ENCODE assay signal across 8 cellular contexts in the genomic region with DNA sequence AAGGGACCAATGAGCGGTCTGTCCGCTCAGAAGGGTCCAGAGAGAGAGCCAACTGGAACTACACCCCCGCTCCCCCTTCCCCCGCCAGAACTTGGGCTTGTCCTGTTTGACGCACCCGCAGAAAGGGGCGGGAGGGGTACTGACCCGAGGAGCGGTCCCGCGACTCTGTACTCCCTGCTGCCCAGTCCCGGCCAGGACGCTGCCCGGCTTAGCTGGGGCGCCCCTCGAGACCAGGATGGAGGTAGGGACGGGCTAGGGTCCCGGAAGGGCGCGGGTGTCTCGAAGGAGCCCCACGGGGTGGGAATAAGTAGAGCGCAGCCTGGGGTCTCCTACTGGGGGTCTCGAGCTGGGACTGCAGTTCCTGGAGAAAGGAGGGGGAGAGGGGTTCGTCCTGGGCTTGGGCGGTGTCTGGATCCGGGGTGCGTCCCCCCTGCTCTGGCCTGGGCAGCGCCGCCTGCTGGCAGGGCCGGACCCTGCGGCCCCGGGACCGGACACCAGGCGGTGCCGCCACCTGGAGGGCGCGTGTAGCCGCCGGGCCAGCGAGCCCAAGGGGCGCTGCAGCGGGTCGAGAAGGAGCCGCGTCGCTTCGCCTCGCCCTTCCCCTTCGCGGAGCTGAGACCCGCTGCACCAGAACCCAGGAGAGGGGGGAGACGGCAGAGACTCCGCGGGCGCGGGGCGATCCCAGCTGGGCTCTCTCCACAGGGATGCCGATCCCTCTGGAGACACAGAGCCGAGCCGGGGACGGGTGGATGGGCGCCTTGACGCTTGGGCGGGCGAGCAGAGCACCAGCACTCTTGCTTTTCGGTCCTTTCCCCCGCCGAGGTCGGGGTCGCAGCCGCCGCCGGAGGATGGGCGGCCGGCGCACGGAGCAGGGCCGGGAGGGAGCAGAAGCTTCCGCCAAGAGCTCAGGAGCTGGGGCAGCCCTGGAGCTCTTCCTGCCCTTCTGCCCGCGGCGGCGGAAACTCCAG. TPM values are rescaled to one million over a fixed set of nuclear protein-coding genes. Genes with fewer than 3 reads are reported as not detected.
DNase-seq lines count a peak whose midpoint lies in the region; ATAC-seq and TF ChIP-seq lines count a peak whose summit lies in the region.

No MANE protein-coding gene starts in this region.

- H3K27ac ChIP-seq in BLaER1 = peak overlapping the region; percentile 87

- peak; percentile 57 for TF ChIP-seq POLR2A in GM18951 (IDR thresholded peaks at IDR 0.05; ENCODE audit: extremely low read depth, insufficient read depth, insufficient read length)

- H3K36me3 Mint-ChIP-seq in activated CD8-positive, alpha-beta memory T cell treated with anti-CD3 and anti-CD28 coated beads, Interleukin-2, amount 10 ng/mL, durations not matched to agents 7 days and 5 days = no peaks in the 10 kb centered on the region

- H4K20me1 ChIP-seq in BLaER1 = peaks cover 5% of the 10 kb centered on the region

- H3K9ac ChIP-seq in BLaER1 = peak overlapping the region; percentile 87

- peak; percentile 100 for TF ChIP-seq CTCF in mucosa of descending colon (IDR thresholded peaks at IDR 0.05)

- H3K4me1 Mint-ChIP-seq in activated CD8-positive, alpha-beta memory T cell treated with anti-CD3 and anti-CD28 coated beads, Interleukin-2, amount 10 ng/mL, durations not matched to agents 7 days and 5 days = peaks cover 32% of the 10 kb centered on the region

- H3K36me3 ChIP-seq in BLaER1 (0 out of 2 replicates have a peak, but pooled peaks cover under 1% of the 10 kb centered on the region), mucosa of descending colon (ENCODE audit: low read depth) (no peaks in the 10 kb centered on the region)

- DNase-seq in NCI-H748 treated with DMSO at 0.1 percent for 48 hours (lab: John Stamatoyannopoulos, UW) = peak; percentile 37
- peak; percentile 88 for DNase-seq in activated CD8-positive, alpha-beta memory T cell treated with anti-CD3 and anti-CD28 coated beads, Interleukin-2, amount 10 ng/mL, durations not matched to agents 7 days and 5 days
- DNase-seq in epidermal melanocyte (ENCODE audit: insufficient read length, low spot score) = peak; percentile 69
- peak; percentile 91 to 96 (median 95) for DNase-seq in mucosa of descending colon
- DNase-seq in stimulated activated CD8-positive, alpha-beta memory T cell treated with anti-CD3 and anti-CD28 coated beads, Interleukin-4, amount 100 ng/mL, for 48 hours = peak; percentile 91

- CTCF ChIA-PET in activated CD8-positive, alpha-beta memory T cell treated with anti-CD3 and anti-CD28 coated beads, Interleukin-2, amount 10 ng/mL, durations not matched to agents 7 days and 5 days (lab: Charles Lee) = interaction anchor here (0.6 to 6.5 kb wide), 51 partner anchors 10 to 527 kb away, joined by 3 to 55 read pairs (median 4); partner anchors contain the start of genes ARF3, DDX23, KANSL2 and RND1

- peak overlapping the region; percentile 96 for H3K4me3 Mint-ChIP-seq in activated CD8-positive, alpha-beta memory T cell treated with anti-CD3 and anti-CD28 coated beads, Interleukin-2, amount 10 ng/mL, durations not matched to agents 7 days and 5 days

- no peaks in the 10 kb centered on the region for H3K9me3 Mint-ChIP-seq in activated CD8-positive, alpha-beta memory T cell treated with anti-CD3 and anti-CD28 coated beads, Interleukin-2, amount 10 ng/mL, durations not matched to agents 7 days and 5 days (ENCODE audit: low read depth)

- peak overlapping the region; percentile 78 for H3K4me3 ChIP-seq in BLaER1
- peak overlapping the region; percentile 63 for H3K4me3 ChIP-seq in mucosa of descending colon

- peak; percentile 77 for ATAC-seq in HG03159 (IDR thresholded peaks at IDR 0.05; ENCODE audit: unreplicated experiment)
- peak; percentile 83 for ATAC-seq in activated CD8-positive, alpha-beta memory T cell treated with anti-CD3 and anti-CD28 coated beads, Interleukin-2, amount 10 ng/mL, durations not matched to agents 7 days and 5 days
- peak; percentile 87 for ATAC-seq in mucosa of descending colon

- H3K27me3 ChIP-seq in BLaER1 = no peaks in the 10 kb centered on the region

- H3K27ac Mint-ChIP-seq in activated CD8-positive, alpha-beta memory T cell treated with anti-CD3 and anti-CD28 coated beads, Interleukin-2, amount 10 ng/mL, durations not matched to agents 7 days and 5 days = peak overlapping the region; percentile 73

- peaks cover 25% of the 10 kb centered on the region for H3K27me3 Mint-ChIP-seq in activated CD8-positive, alpha-beta memory T cell treated with anti-CD3 and anti-CD28 coated beads, Interleukin-2, amount 10 ng/mL, durations not matched to agents 7 days and 5 days

- H3K4me2 ChIP-seq in BLaER1 = peak overlapping the region; percentile 90

- no peaks in the 10 kb centered on the region for H3K9me3 ChIP-seq in BLaER1
- no peaks in the 10 kb centered on the region for H3K9me3 ChIP-seq in mucosa of descending colon

- intact Hi-C loops in mucosa of descending colon (cut with DNase I, micrococcal nuclease) = no loop called here

- H3K4me1 ChIP-seq in BLaER1 (peaks cover 51% of the 10 kb centered on the region), mucosa of descending colon (ENCODE audit: low read depth) (peaks cover 25% of the 10 kb centered on the region)

- in situ Hi-C loops in GM18951 (cut with MboI; ENCODE audit: low sequenced_read_pairs, unreplicated experiment) = no loop called here

RNA-seq across cellular contexts. Expression of gene CACNB3, which starts 3.7 kb away (rescaled TPM):
- 10 to 100 TPM; 11.0 to 12.8 TPM for total RNA-seq in activated CD8-positive, alpha-beta memory T cell treated with anti-CD3 and anti-CD28 coated beads, Interleukin-2, amount 10 ng/mL, durations not matched to agents 7 days and 5 days
- total RNA-seq in mucosa of descending colon = 10 to 100 TPM; 31.8 to 49.4 (median 45.1) TPM

RNA-seq across cellular contexts. Expression of gene ADCY6, which starts 25.7 kb away (rescaled TPM):
- total RNA-seq in activated CD8-positive, alpha-beta memory T cell treated with anti-CD3 and anti-CD28 coated beads, Interleukin-2, amount 10 ng/mL, durations not matched to agents 7 days and 5 days = under 1 TPM; 0.15 to 0.42 TPM
- 100 to 1,000 TPM in 2 of 3 donors, 10 to 100 TPM in 1; 91.6 to 207 (median 102) TPM for total RNA-seq in mucosa of descending colon

RNA-seq across cellular contexts. Expression of gene DDX23, which starts 37.4 kb away (rescaled TPM):
- 100 to 1,000 TPM; 146 to 157 TPM for total RNA-seq in activated CD8-positive, alpha-beta memory T cell treated with anti-CD3 and anti-CD28 coated beads, Interleukin-2, amount 10 ng/mL, durations not matched to agents 7 days and 5 days
- total RNA-seq in mucosa of descending colon = 100 to 1,000 TPM in 1 of 3 donors, 10 to 100 TPM in 2; 70.0 to 105 (median 91.0) TPM

RNA-seq across cellular contexts. Expression of gene RND1, which starts 51.1 kb away (rescaled TPM):
- total RNA-seq in activated CD8-positive, alpha-beta memory T cell treated with anti-CD3 and anti-CD28 coated beads, Interleukin-2, amount 10 ng/mL, durations not matched to agents 7 days and 5 days = 1 to 10 TPM; 2.7 to 4.2 TPM
- total RNA-seq in mucosa of descending colon = 1 to 10 TPM; 1.1 to 3.5 (median 2.4) TPM

Comparison
In these comparisons a context has a peak if more than half of its experiments do, and no peak if none do; other contexts are left out.
1. Peak in every context shown above with its lines: DNase-seq, ATAC-seq, H3K4me3 ChIP-seq and H3K27ac ChIP-seq.
2. DNase-seq: peak in every context shown above with its lines; median percentile 95 in mucosa of descending colon; 91 in stimulated activated CD8-positive, alpha-beta memory T cell treated with anti-CD3 and anti-CD28 coated beads, Interleukin-4, amount 100 ng/mL, for 48 hours; 88 in activated CD8-positive, alpha-beta memory T cell treated with anti-CD3 and anti-CD28 coated beads, Interleukin-2, amount 10 ng/mL, durations not matched to agents 7 days and 5 days; 69 in epidermal melanocyte; 37 in NCI-H748 treated with DMSO at 0.1 percent for 48 hours.
3. RNA of gene ADCY6, which starts 25.7 kb away (total RNA-seq): 91.6 to 207 TPM in mucosa of descending colon; 0.15 to 0.42 TPM in activated CD8-positive, alpha-beta memory T cell treated with anti-CD3 and anti-CD28 coated beads, Interleukin-2, amount 10 ng/mL, durations not matched to agents 7 days and 5 days; every median in the first group is over 10 times any median in the second.